ENCODE assay signal across 13 cellular contexts in the genomic region with DNA sequence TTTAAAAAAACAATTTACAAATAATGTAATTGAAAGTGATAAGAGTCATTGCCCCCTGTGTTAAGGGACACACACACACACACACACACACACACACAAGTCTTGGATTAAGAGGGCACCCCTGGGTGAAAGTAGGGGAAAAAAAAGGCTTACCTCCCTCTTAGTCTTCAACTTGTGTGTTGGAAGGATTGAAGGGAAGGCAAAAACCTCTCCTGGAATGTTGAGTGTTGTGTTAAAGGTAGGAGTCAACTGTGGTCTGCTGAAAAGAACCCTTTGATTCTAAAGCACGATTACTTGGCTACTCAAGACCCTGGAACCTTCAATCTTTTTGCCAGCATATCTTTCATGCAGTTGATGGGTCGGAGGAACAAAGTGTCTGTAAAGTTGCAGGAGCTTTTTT. TPM values are rescaled to one million over a fixed set of nuclear protein-coding genes. Genes with fewer than 3 reads are reported as not detected.
DNase-seq lines count a peak whose midpoint lies in the region; ATAC-seq and TF ChIP-seq lines count a peak whose summit lies in the region.
"Had no signal": no experiment of that assay in that cellular context is flagged by ENCODE, and none has a peak within 500 bp of the region (broad histone marks: within the 10 kb centered on the region; RNA-seq: fewer than 3 reads in every experiment).

No MANE protein-coding gene starts in this region.

- DNase-seq in mesendoderm, result peak; percentile 69
- DNase-seq in thoracic aorta (ENCODE audit: low spot score), result no peak
- no peak for DNase-seq in T-helper 2 cell treated with Interferon-gamma antibody and Interleukin-4, amounts not matched to agents 5 μg/mL and 100 μg/mL, for 36 hours (ENCODE audit: low spot score)
- DNase-seq in activated CD8-positive, alpha-beta memory T cell treated with anti-CD3 and anti-CD28 coated beads, Interleukin-2, amount 50 U/mL, for 48 hours, result no peak
- no peak for DNase-seq in activated T-cell treated with anti-CD3 and anti-CD28 coated beads for 4 hours
- DNase-seq: activated CD4-positive, alpha-beta T cell treated with anti-CD3 and anti-CD28 coated beads, Interleukin-2, amount 10 ng/mL, durations not matched to agents 7 days and 5 days; activated gamma-delta T cell; CD8-positive, alpha-beta memory T cell; NCI-H1694; small intestine had no signal

- peak overlapping the region; percentile 17 for H3K56ac ChIP-seq in mesendoderm (ENCODE audit: low read length)

- H3K4me3 ChIP-seq in HUES6 (ENCODE audit: low read depth, low read length), result peak overlapping the region; percentile 7
- peak overlapping the region; percentile 83 for H3K4me3 ChIP-seq in endocrine pancreas (ENCODE audit: control insufficient read depth, insufficient read depth, low read length)
- no peak overlapping the region for H3K4me3 ChIP-seq in mesendoderm (ENCODE audit: low read length)
- H3K4me3 ChIP-seq in thoracic aorta, result peak overlapping the region; percentile 92

- H3K27me3 ChIP-seq in HUES6 (ENCODE audit: control insufficient read depth, insufficient read depth, low read length) (no peaks in the 10 kb centered on the region), endocrine pancreas (ENCODE audit: control insufficient read depth, insufficient read depth, low read length) (no peaks in the 10 kb centered on the region), mesendoderm (ENCODE audit: insufficient read depth, low read length, poor library complexity) (no peaks in the 10 kb centered on the region), thoracic aorta (replicated peaks; ENCODE audit: insufficient read depth) (no peaks in the 10 kb centered on the region)

- H3K18ac ChIP-seq in mesendoderm (ENCODE audit: low read length), result no peak overlapping the region

- no peak overlapping the region for H2BK15ac ChIP-seq in mesendoderm (replicated peaks; ENCODE audit: low read depth)

- peak overlapping the region; percentile 38 for H3K9ac ChIP-seq in HUES6 (ENCODE audit: low read length)
- H3K9ac ChIP-seq in endocrine pancreas (ENCODE audit: control insufficient read depth, insufficient read depth, low read length), result no peak overlapping the region
- H3K9ac ChIP-seq in mesendoderm (ENCODE audit: low read length), result no peak overlapping the region

- H3K9me3 Mint-ChIP-seq in T-helper 2 cell treated with Interferon-gamma antibody and Interleukin-4, amounts not matched to agents 5 μg/mL and 100 μg/mL, for 36 hours, result no peaks in the 10 kb centered on the region
- H3K9me3 Mint-ChIP-seq: activated CD4-positive, alpha-beta T cell treated with anti-CD3 and anti-CD28 coated beads, Interleukin-2, amount 10 ng/mL, durations not matched to agents 7 days and 5 days had no signal

- no CpG with 5 or more reads among the region's 2 CpGs for whole genome bisulfite sequencing in mesendoderm (ENCODE audit: extremely low coverage, insufficient coverage, low lambda C conversion rate)

- no peak for TF ChIP-seq CTCF in thoracic aorta (IDR thresholded peaks at IDR 0.05)

- H3K27ac ChIP-seq in HUES6 (ENCODE audit: low read depth, low read length) (0 out of 2 replicates have a peak overlapping the region, but pooled peaks have one; percentile 23), mesendoderm (ENCODE audit: low read depth, low read length) (no peak overlapping the region), thoracic aorta (peak overlapping the region; percentile 79 to 81)

- no peak overlapping the region for H2AK5ac ChIP-seq in mesendoderm (ENCODE audit: low read length)

- H2BK5ac ChIP-seq in mesendoderm (ENCODE audit: low read length), result no peak overlapping the region

- no peak overlapping the region for H4K8ac ChIP-seq in mesendoderm (ENCODE audit: low read depth, low read length)

- H3K9me3 ChIP-seq in HUES6 (ENCODE audit: control insufficient read depth, insufficient read depth, low read depth, low read length) (no peaks in the 10 kb centered on the region), endocrine pancreas (ENCODE audit: control insufficient read depth, low read length) (no peaks in the 10 kb centered on the region), thoracic aorta (no peaks in the 10 kb centered on the region)

- H3K27me3 Mint-ChIP-seq in T-helper 2 cell treated with Interferon-gamma antibody and Interleukin-4, amounts not matched to agents 5 μg/mL and 100 μg/mL, for 36 hours (ENCODE audit: low read depth), result peaks cover 13% of the 10 kb centered on the region

- H3K36me3 Mint-ChIP-seq in T-helper 2 cell treated with Interferon-gamma antibody and Interleukin-4, amounts not matched to agents 5 μg/mL and 100 μg/mL, for 36 hours (ENCODE audit: low read depth), result no peaks in the 10 kb centered on the region
- H3K36me3 Mint-ChIP-seq: CD8-positive, alpha-beta memory T cell had no signal

- no peak overlapping the region for H3K4me2 ChIP-seq in mesendoderm (ENCODE audit: low read length)

- H3K36me3 ChIP-seq in HUES6 (ENCODE audit: control insufficient read depth, insufficient read depth, low read length), result peaks cover 16% of the 10 kb centered on the region
- H3K36me3 ChIP-seq in endocrine pancreas (ENCODE audit: control insufficient read depth, insufficient read depth, low read length), result no peaks in the 10 kb centered on the region
- no peaks in the 10 kb centered on the region for H3K36me3 ChIP-seq in mesendoderm (ENCODE audit: control insufficient read depth, insufficient read depth, low read length)
- no peaks in the 10 kb centered on the region for H3K36me3 ChIP-seq in thoracic aorta

- no peak overlapping the region for H3K23ac ChIP-seq in mesendoderm (ENCODE audit: low read length)

- ATAC-seq in thoracic aorta (ENCODE audit: insufficient number of reproducible peaks, low FRiP score, low read depth) (no peak), HG03432 (IDR thresholded peaks at IDR 0.05; ENCODE audit: unreplicated experiment) (no peak)

- H3K4ac ChIP-seq in mesendoderm (ENCODE audit: low read depth, low read length), result no peak overlapping the region

- H3K79me1 ChIP-seq in mesendoderm (ENCODE audit: low read length), result peaks cover 6% of the 10 kb centered on the region

- peaks cover 21% of the 10 kb centered on the region for H3K79me2 ChIP-seq in mesendoderm (ENCODE audit: control insufficient read depth, insufficient read depth, low read length)

- no peak overlapping the region for H3K27ac Mint-ChIP-seq in T-helper 2 cell treated with Interferon-gamma antibody and Interleukin-4, amounts not matched to agents 5 μg/mL and 100 μg/mL, for 36 hours
- H3K27ac Mint-ChIP-seq: activated CD4-positive, alpha-beta T cell treated with anti-CD3 and anti-CD28 coated beads, Interleukin-2, amount 10 ng/mL, durations not matched to agents 7 days and 5 days; CD8-positive, alpha-beta memory T cell had no signal

- no peak overlapping the region for H2BK120ac ChIP-seq in mesendoderm (ENCODE audit: low read depth, low read length)

- peaks cover 58% of the 10 kb centered on the region for H3K4me1 ChIP-seq in HUES6 (ENCODE audit: control insufficient read depth, insufficient read depth, low read length)
- H3K4me1 ChIP-seq in endocrine pancreas (ENCODE audit: control insufficient read depth, insufficient read depth, low read length), result peaks cover 18% of the 10 kb centered on the region
- H3K4me1 ChIP-seq in mesendoderm (ENCODE audit: control insufficient read depth, low read depth, low read length), result peaks cover 3% of the 10 kb centered on the region
- H3K4me1 ChIP-seq in thoracic aorta (ENCODE audit: control insufficient read depth in 1 of 2, low read depth in 2 of 2), result peaks cover 8 to 42% of the 10 kb centered on the region in 2 donors

- H3K4me1 Mint-ChIP-seq in T-helper 2 cell treated with Interferon-gamma antibody and Interleukin-4, amounts not matched to agents 5 μg/mL and 100 μg/mL, for 36 hours (ENCODE audit: low read depth), result no peaks in the 10 kb centered on the region
- H3K4me1 Mint-ChIP-seq: activated CD4-positive, alpha-beta T cell treated with anti-CD3 and anti-CD28 coated beads, Interleukin-2, amount 10 ng/mL, durations not matched to agents 7 days and 5 days had no signal

- no peak overlapping the region for H3K4me3 Mint-ChIP-seq in T-helper 2 cell treated with Interferon-gamma antibody and Interleukin-4, amounts not matched to agents 5 μg/mL and 100 μg/mL, for 36 hours
- H3K4me3 Mint-ChIP-seq: activated CD4-positive, alpha-beta T cell treated with anti-CD3 and anti-CD28 coated beads, Interleukin-2, amount 10 ng/mL, durations not matched to agents 7 days and 5 days; CD8-positive, alpha-beta memory T cell had no signal

- no peak overlapping the region for H4K5ac ChIP-seq in mesendoderm (ENCODE audit: low read length)

RNA-seq across cellular contexts. Expression of a gene that starts 6.4 kb away (rescaled TPM):
- polyA plus RNA-seq in mesendoderm (2013, experiment 1 of 2), result 43.0 TPM
- 42.7 TPM for polyA plus RNA-seq in mesendoderm (2013, experiment 2 of 2)
- total RNA-seq in thoracic aorta, result 10 to 100 TPM; 50.5 to 53.1 TPM
